Comparison of ENCODE assay signal across 1 cellular context in genomic region chr1:30801826-30802198, GRCh38.
A peak's percentile ranks its signal among the peaks of the same experiment; 100 is the strongest.
TF ChIP-seq lines count a peak whose summit lies in the region.

No MANE protein-coding gene starts in this region.

TF ChIP-seq in WTC11, 78 proteins besides CTCF, POLR2A, EP300 and RAD21 (continued from another document):
- no peak for TF ChIP-seq AFF4 (CRISPR knock-in tag; IDR thresholded peaks at IDR 0.05; ENCODE audit: borderline replicate concordance)
- 0 out of 2 replicates have a peak, but pooled peaks have one; percentile 23 for TF ChIP-seq ZNF281 (CRISPR knock-in tag; IDR thresholded peaks at IDR 0.05)
- TF ChIP-seq ZNF317 (CRISPR knock-in tag; IDR thresholded peaks at IDR 0.05; ENCODE audit: borderline replicate concordance, low read depth) = peak; percentile 100
